Comparison of ENCODE assay signal across 30 cellular contexts in genomic region chr11:104774578-104774977, GRCh38.
"Had no signal": no experiment of that assay in that cellular context is flagged by ENCODE, and none has a peak within 500 bp of the region (broad histone marks: within the 10 kb centered on the region; RNA-seq: fewer than 3 reads in every experiment).

No MANE protein-coding gene starts in this region.

- H3K9me3 ChIP-seq: SJSA1, SK-N-SH had no signal

- H3K4me2 ChIP-seq: SK-N-SH had no signal

- ATAC-seq: activated CD4-positive, CD25-positive, alpha-beta regulatory T cell treated with anti-CD3 and anti-CD28 coated beads, Interleukin-2, amount 50 U/mL, for 24 hours; activated T-cell treated with anti-CD3 and anti-CD28 coated beads, Interleukin-2, amount 50 U/mL, for 4 hours; Panc1 had no signal

- H3K36me3 ChIP-seq: brain microvascular endothelial cell, SJSA1 had no signal

- H3K9ac ChIP-seq: SK-N-SH had no signal

- H3K27me3 ChIP-seq: brain microvascular endothelial cell, SJSA1 had no signal

- H3K4me3 Mint-ChIP-seq: activated CD4-positive, alpha-beta memory T cell treated with anti-CD3 and anti-CD28 coated beads for 36 hours; activated naive CD8-positive, alpha-beta T cell treated with anti-CD3 and anti-CD28 coated beads for 36 hours; activated T-cell treated with anti-CD3 and anti-CD28 coated beads, Interleukin-2, amount 50 U/mL, for 4 hours; activated T-helper 1 cell treated with anti-CD3 and anti-CD28 coated beads, Interleukin-12 subunit alpha, Interleukin-12 subunit beta, Interleukin-2, Interleukin-4 antibody, amounts not matched to agents 30 ng/mL and 10 ng/mL and 1 ng/mL, durations not matched to agents 14 hours and 24 hours and 36 hours; T-helper 1 cell treated with Interleukin-12 subunit alpha and Interleukin-12 subunit beta and Interleukin-4 antibody, amounts not matched to agents 30 μg/mL and 1 μg/mL, for 36 hours; T-helper 2 cell treated with Interferon-gamma antibody and Interleukin-4, amounts not matched to agents 5 μg/mL and 100 μg/mL, for 36 hours had no signal

- H3K36me3 Mint-ChIP-seq: activated CD4-positive, alpha-beta memory T cell treated with anti-CD3 and anti-CD28 coated beads for 36 hours had no signal

- H3K27me3 Mint-ChIP-seq: activated CD4-positive, alpha-beta memory T cell treated with anti-CD3 and anti-CD28 coated beads for 36 hours; activated naive CD8-positive, alpha-beta T cell treated with anti-CD3 and anti-CD28 coated beads for 36 hours had no signal

- FAIRE-seq: TTC549 had no signal

- H3K27ac ChIP-seq: brain microvascular endothelial cell, SJSA1 had no signal

- H3K4me3 ChIP-seq: SJSA1 had no signal

- DNase-seq: activated CD4-positive, alpha-beta memory T cell treated with anti-CD3 and anti-CD28 coated beads for 36 hours; activated CD4-positive, alpha-beta T cell treated with anti-CD3 and anti-CD28 coated beads for 4 hours; activated CD4-positive, alpha-beta T cell treated with anti-CD3 and anti-CD28 coated beads, Interleukin-2, amount 50 U/mL, for 1 hour; activated CD8-positive, alpha-beta memory T cell treated with anti-CD3 and anti-CD28 coated beads, Interleukin-2, amount 50 U/mL, for 4 hours; activated effector memory CD4-positive, alpha-beta T cell treated with Interleukin-2 at 50 U/mL for 16 hours; activated naive CD4-positive, alpha-beta T cell treated with anti-CD3 and anti-CD28 coated beads, Interleukin-2, amount 50 U/mL, for 16 hours; activated naive CD8-positive, alpha-beta T cell treated with anti-CD3 and anti-CD28 coated beads for 36 hours; activated T-cell treated with anti-CD3 and anti-CD28 coated beads for 4 hours; activated T-cell treated with anti-CD3 and anti-CD28 coated beads, Interleukin-2, amount 50 U/mL, for 4 hours; amniotic stem cell; aorta; brain microvascular endothelial cell; central memory CD4-positive, alpha-beta T cell; MM.1S; MV-4-11; NCI-H1092; NCI-H1436 treated with DMSO at 0.1 percent for 48 hours; NCI-H1694 treated with DMSO at 0.1 percent for 48 hours; NCI-H2029; NCI-H345; NCI-H524 treated with DMSO at 0.1 percent for 48 hours; SHP77; SK-N-SH had no signal

- H3K9me3 Mint-ChIP-seq: activated CD4-positive, alpha-beta memory T cell treated with anti-CD3 and anti-CD28 coated beads for 36 hours; activated T-cell treated with anti-CD3 and anti-CD28 coated beads, Interleukin-2, amount 50 U/mL, for 4 hours had no signal

- H3K27ac Mint-ChIP-seq: activated CD4-positive, alpha-beta memory T cell treated with anti-CD3 and anti-CD28 coated beads for 36 hours; activated naive CD8-positive, alpha-beta T cell treated with anti-CD3 and anti-CD28 coated beads for 36 hours; activated T-helper 1 cell treated with anti-CD3 and anti-CD28 coated beads, Interleukin-12 subunit alpha, Interleukin-12 subunit beta, Interleukin-2, Interleukin-4 antibody, amounts not matched to agents 30 ng/mL and 10 ng/mL and 1 ng/mL, durations not matched to agents 14 hours and 24 hours and 36 hours; T-helper 1 cell treated with Interleukin-12 subunit alpha and Interleukin-12 subunit beta and Interleukin-4 antibody, amounts not matched to agents 30 μg/mL and 1 μg/mL, for 36 hours; T-helper 2 cell treated with Interferon-gamma antibody and Interleukin-4, amounts not matched to agents 5 μg/mL and 100 μg/mL, for 36 hours had no signal
